Comparison of ENCODE assay signal across 2 cellular contexts in genomic region chr10:34438741-34439140, GRCh38.
TF ChIP-seq lines count a peak whose summit lies in the region.

No MANE protein-coding gene starts in this region.

TF ChIP-seq in HEK293, 187 proteins besides CTCF, POLR2A, EP300 and RAD21:
- TF ChIP-seq ZNF174 (tag by site-specific recombination; IDR thresholded peaks at IDR 0.05) (no peak), ZNF521 (tag by site-specific recombination; IDR thresholded peaks at IDR 0.05) (no peak), ZSCAN4 (tag by site-specific recombination; IDR thresholded peaks at IDR 0.05) (no peak), ZNF18 (tag by site-specific recombination; IDR thresholded peaks at IDR 0.05) (0 out of 2 replicates have a peak, but pooled peaks have one; percentile 46), REST (tag by site-specific recombination; IDR thresholded peaks at IDR 0.05) (no peak), TSHZ1 (tag by site-specific recombination; IDR thresholded peaks at IDR 0.05; ENCODE audit: borderline replicate concordance) (no peak)

TF ChIP-seq in H1, 55 proteins besides CTCF, POLR2A, EP300 and RAD21:
- TF ChIP-seq RXRA (IDR thresholded peaks at IDR 0.05; ENCODE audit: insufficient read depth, low read depth, low read length) (no peak), SP1 (IDR thresholded peaks at IDR 0.05; ENCODE audit: low read depth, low read length) (no peak), SAP30 (IDR thresholded peaks at IDR 0.05; ENCODE audit: insufficient read depth, insufficient replicate concordance, low read length) (no peak), BCL11A (IDR thresholded peaks at IDR 0.05; ENCODE audit: low read depth in 2 of 2, low read length in 2 of 2) (no peak), POLR2AphosphoS5 (IDR thresholded peaks at IDR 0.05; ENCODE audit: low read depth, low read length) (no peak), NANOG (IDR thresholded peaks at IDR 0.05; ENCODE audit: insufficient read depth, low read depth, low read length, poor library complexity, severe bottlenecking) (no peak), RBBP5 (IDR thresholded peaks at IDR 0.05; ENCODE audit: borderline replicate concordance, low read depth, low read length) (no peak), GTF2F1 (IDR thresholded peaks at IDR 0.05; ENCODE audit: borderline replicate concordance, low read depth, low read length) (no peak), CHD2 (IDR thresholded peaks at IDR 0.05; ENCODE audit: low read length) (no peak), SIRT6 (IDR thresholded peaks at IDR 0.05; ENCODE audit: low read length) (no peak), SIX5 (IDR thresholded peaks at IDR 0.05; ENCODE audit: low read depth, low read length) (no peak), MAFK (IDR thresholded peaks at IDR 0.05; ENCODE audit: low read depth, low read length) (no peak), EZH2 (IDR thresholded peaks at IDR 0.05; ENCODE audit: low read depth, low read length, severe bottlenecking) (no peak)
